Comparison of ENCODE assay signal across 13 cellular contexts in the genomic region with DNA sequence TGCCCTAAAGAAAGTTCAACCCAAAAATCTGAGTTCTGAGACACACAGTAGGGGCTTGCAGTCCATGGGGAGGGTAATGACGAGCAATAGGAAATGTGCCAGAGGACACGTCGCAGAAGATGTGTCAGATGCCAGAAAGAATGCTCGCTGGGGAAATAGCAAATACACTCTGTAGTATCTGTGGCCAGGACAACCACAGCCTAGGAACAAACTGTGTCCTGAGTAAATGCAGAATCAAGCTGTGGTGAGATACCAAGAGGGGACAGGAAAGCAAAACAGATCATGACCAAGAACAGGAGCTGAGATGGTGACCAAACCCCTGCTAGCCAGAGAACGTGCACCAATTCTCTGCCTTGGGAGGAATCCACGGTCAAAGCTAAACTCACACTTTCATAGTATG. TPM values are rescaled to one million over a fixed set of nuclear protein-coding genes. Genes with fewer than 3 reads are reported as not detected.
DNase-seq lines count a peak whose midpoint lies in the region; ATAC-seq and TF ChIP-seq lines count a peak whose summit lies in the region.
"Had no signal": no experiment of that assay in that cellular context is flagged by ENCODE, and none has a peak within 500 bp of the region (broad histone marks: within the 10 kb centered on the region; RNA-seq: fewer than 3 reads in every experiment).

No MANE protein-coding gene starts in this region.

- intact Hi-C loops in spleen (cut with DNase I; ENCODE audit: low total_unique reads) (no loop called here), dorsolateral prefrontal cortex (cut with DNase I) (no loop called here)

- H3K27ac ChIP-seq in spleen (peak overlapping the region in 4 of 8 donors; percentile 11 to 43 (median 24)), dorsolateral prefrontal cortex (no peak overlapping the region)
- H3K27ac ChIP-seq: transverse colon had no signal

- H3K27me3 ChIP-seq in spleen (replicated peaks in 1 of 7) (no peaks in the 10 kb centered on the region), dorsolateral prefrontal cortex (no peaks in the 10 kb centered on the region)
- H3K27me3 ChIP-seq: transverse colon had no signal

- WGBS in spleen, 5 donors = 73 to 90% (median 78%) methylated on average over 6 of the region's 6 CpGs

- TF ChIP-seq CTCF in spleen (IDR thresholded peaks at IDR 0.05 in 8 of 11, conservative IDR thresholded peaks at IDR 0.05 in 3 of 11) (no peak), dorsolateral prefrontal cortex (IDR thresholded peaks at IDR 0.05 in 54 of 56, conservative IDR thresholded peaks at IDR 0.05 in 2 of 56; ENCODE audit: low read depth in 1 of 56, partially characterized antibody in 56 of 56) (no peak)

- H3K4me1 Mint-ChIP-seq in activated T-cell treated with anti-CD3 and anti-CD28 coated beads, Interleukin-2, amount 50 U/mL, for 72 hours (ENCODE audit: low read depth) = peaks cover 35% of the 10 kb centered on the region

- peaks cover 0 to 64% (median 6%) of the 10 kb centered on the region in 6 donors for H3K36me3 ChIP-seq in spleen
- H3K36me3 ChIP-seq: transverse colon had no signal

- H3K27me3 Mint-ChIP-seq in activated T-cell treated with anti-CD3 and anti-CD28 coated beads, Interleukin-2, amount 50 U/mL, for 72 hours (ENCODE audit: low read depth) = no peaks in the 10 kb centered on the region

- H3K9me3 ChIP-seq in spleen = peaks cover 0 to 11% (median 4%) of the 10 kb centered on the region in 8 donors
- H3K9me3 ChIP-seq: transverse colon had no signal

- no peaks in the 10 kb centered on the region for H3K9me3 Mint-ChIP-seq in activated T-cell treated with anti-CD3 and anti-CD28 coated beads, Interleukin-2, amount 50 U/mL, for 72 hours

- H3K4me3 ChIP-seq in spleen (no peak overlapping the region), dorsolateral prefrontal cortex (no peak overlapping the region)
- H3K4me3 ChIP-seq: transverse colon had no signal

- H3K4me3 Mint-ChIP-seq in activated T-cell treated with anti-CD3 and anti-CD28 coated beads, Interleukin-2, amount 50 U/mL, for 72 hours = peak overlapping the region; percentile 31 to 78

- DNase-seq in EH (ENCODE audit: low read depth) (peak; percentile 59), iris pigment epithelial cell (ENCODE audit: low read depth) (peak; percentile 38), spleen (no peak), dorsolateral prefrontal cortex (no peak)
- DNase-seq in activated T-cell treated with anti-CD3 and anti-CD28 coated beads, Interleukin-2, amount 50 U/mL, for 72 hours = peak; percentile 58 to 67
- DNase-seq: activated gamma-delta T cell treated with Interleukin-2 at 50 U/mL for 16 hours; H7; NCI-H146; stimulated activated CD4-positive, alpha-beta T cell treated with anti-CD3 and anti-CD28 coated beads, Interleukin-4, amount 100 ng/mL, for 4 hours; transverse colon had no signal

- peaks cover 3 to 11% of the 10 kb centered on the region in 2 donors for H3K36me3 Mint-ChIP-seq in activated T-cell treated with anti-CD3 and anti-CD28 coated beads, Interleukin-2, amount 50 U/mL, for 72 hours (ENCODE audit: insufficient read depth in 2 of 2)

- TF ChIP-seq POLR2A in spleen (IDR thresholded peaks at IDR 0.05) = no peak

- peak overlapping the region; percentile 64 for H3K27ac Mint-ChIP-seq in activated T-cell treated with anti-CD3 and anti-CD28 coated beads, Interleukin-2, amount 50 U/mL, for 72 hours

- peaks cover 0 to 23% (median 0%) of the 10 kb centered on the region in 6 donors for H3K4me1 ChIP-seq in spleen

- peak; percentile 70 for ATAC-seq in GM21737 (IDR thresholded peaks at IDR 0.05; ENCODE audit: unreplicated experiment)
- ATAC-seq in activated T-cell treated with anti-CD3 and anti-CD28 coated beads, Interleukin-2, amount 50 U/mL, for 72 hours (replicated peaks in 1 of 2) = peak; percentile 89 to 92
- no peak for ATAC-seq in HG03139 (IDR thresholded peaks at IDR 0.05; ENCODE audit: unreplicated experiment)
- ATAC-seq in GM21423 (IDR thresholded peaks at IDR 0.05; ENCODE audit: unreplicated experiment) = no peak

RNA-seq across cellular contexts. Expression of gene CRACR2A, which starts 9.1 kb away (rescaled TPM):
- total RNA-seq in activated T-cell treated with anti-CD3 and anti-CD28 coated beads, Interleukin-2, amount 50 U/mL, for 72 hours = 10 to 100 TPM; 20.0 to 25.5 TPM
- total RNA-seq in spleen = 10 to 100 TPM; 18.9 to 27.6 (median 22.1) TPM
- 1 to 10 TPM; 3.3 to 6.0 (median 4.5) TPM for polyA plus RNA-seq in spleen
- 1 to 10 TPM; 1.1 to 5.7 (median 2.6) TPM for total RNA-seq in dorsolateral prefrontal cortex

Comparison
In these comparisons a context has a peak if more than half of its experiments do, and no peak if none do; other contexts are left out.
1. DNase-seq: peak in EH (single experiment), activated T-cell treated with anti-CD3 and anti-CD28 coated beads, Interleukin-2, amount 50 U/mL, for 72 hours (2 of 2) and iris pigment epithelial cell (single experiment); none in spleen (single experiment) and dorsolateral prefrontal cortex (0 of 10).
2. ATAC-seq: peak in GM21737 (single experiment) and activated T-cell treated with anti-CD3 and anti-CD28 coated beads, Interleukin-2, amount 50 U/mL, for 72 hours (2 of 2); none in HG03139 (single experiment) and GM21423 (single experiment).